ENCODE assay signal across 9 cellular contexts in genomic region chr22:37741312-37741795, GRCh38. TPM values are rescaled to one million over a fixed set of nuclear protein-coding genes. Genes with fewer than 3 reads are reported as not detected.
DNase-seq lines count a peak whose midpoint lies in the region; ATAC-seq, FAIRE-seq and TF ChIP-seq lines count a peak whose summit lies in the region.
"Had no signal": no experiment of that assay in that cellular context is flagged by ENCODE, and none has a peak within 500 bp of the region (broad histone marks: within the 10 kb centered on the region; RNA-seq: fewer than 3 reads in every experiment).

No MANE protein-coding gene starts in this region.

- H3K9me2 ChIP-seq in GM23248 (ENCODE audit: insufficient read depth), result no peaks in the 10 kb centered on the region

- H3K4me3 Mint-ChIP-seq in osteocyte (ENCODE audit: unreplicated experiment), result no peak overlapping the region

- H3K4me3 ChIP-seq in GM23248, result no peak overlapping the region
- H3K4me3 ChIP-seq: dorsolateral prefrontal cortex had no signal

- no peaks in the 10 kb centered on the region for H3K27me3 ChIP-seq in GM23248 (replicated peaks; ENCODE audit: insufficient read depth)

- no peaks in the 10 kb centered on the region for H3K36me3 Mint-ChIP-seq in osteocyte (ENCODE audit: unreplicated experiment)

- no peak for FAIRE-seq in GM12891 (lab: Jason Lieb, UNC)

- peaks cover 1% of the 10 kb centered on the region for H3K79me2 ChIP-seq in GM23248 (ENCODE audit: insufficient read depth)

- H3K9me3 Mint-ChIP-seq in osteocyte (ENCODE audit: unreplicated experiment), result no peaks in the 10 kb centered on the region

- peak overlapping the region; percentile 12 for H3K4me2 ChIP-seq in GM23248 (ENCODE audit: unreplicated experiment)

- TF ChIP-seq CTCF in osteocyte (IDR thresholded peaks at IDR 0.05), result no peak

- WGBS in GM23248 (ENCODE audit: low coverage in 1 of 2, low lambda C conversion rate in 2 of 2, missing lambda C conversion rate in 2 of 2), 2 experiments, result 10 to 12% methylated on average over 8 to 9 of the region's 9 CpGs

- peaks cover 48% of the 10 kb centered on the region for H3K4me1 ChIP-seq in GM23248 (ENCODE audit: insufficient read depth)

- no peaks in the 10 kb centered on the region for H3K36me3 ChIP-seq in GM23248 (ENCODE audit: low read depth)

- peak; percentile 96 for DNase-seq in GM23248
- DNase-seq in NOMO-1 treated with DMSO at 0.1 percent for 48 hours (lab: John Stamatoyannopoulos, UW; ENCODE audit: unreplicated experiment), result peak; percentile 82
- DNase-seq in fibroblast of gingiva (ENCODE audit: low read depth), result peak; percentile 95
- peak; percentile 91 for DNase-seq in osteocyte (ENCODE audit: extremely low spot score, unreplicated experiment)
- DNase-seq in NCI-H526 (lab: John Stamatoyannopoulos, UW), result no peak
- DNase-seq in HUDEP-2 (lab: John Stamatoyannopoulos, UW; ENCODE audit: unreplicated experiment in 76 of 76), result no peak
- no peak for DNase-seq in GM12891 (ENCODE audit: insufficient read length, low spot score)

- H3K9ac ChIP-seq in GM23248, result no peak overlapping the region

- no peak for TF ChIP-seq POLR2A in GM12891 (IDR thresholded peaks at IDR 0.05; ENCODE audit: low read depth, low read length)

- ATAC-seq in HG03045 (IDR thresholded peaks at IDR 0.05; ENCODE audit: unreplicated experiment), result no peak

- no peaks in the 10 kb centered on the region for H4K20me1 ChIP-seq in GM23248 (ENCODE audit: insufficient read depth)

- peaks cover 39% of the 10 kb centered on the region for H3F3A ChIP-seq in GM23248 (ENCODE audit: insufficient read depth)

- peak overlapping the region; percentile 44 for H3K27ac ChIP-seq in GM23248

- no peaks in the 10 kb centered on the region for H3K9me3 ChIP-seq in GM23248 (ENCODE audit: low read depth)

- H2AFZ ChIP-seq in GM23248, result no peak overlapping the region

- peaks cover 41% of the 10 kb centered on the region for H3K4me1 Mint-ChIP-seq in osteocyte (ENCODE audit: unreplicated experiment)

- in situ Hi-C loops in GM23248 (cut with MboI), result no loop called here

- H3K27ac Mint-ChIP-seq in osteocyte (ENCODE audit: unreplicated experiment), result peak overlapping the region; percentile 78

- H3K27me3 Mint-ChIP-seq in osteocyte (ENCODE audit: unreplicated experiment), result no peaks in the 10 kb centered on the region

TF ChIP-seq in GM12891, 5 proteins besides CTCF, POLR2A, EP300 and RAD21:
- TF ChIP-seq POU2F2 (IDR thresholded peaks at IDR 0.05; ENCODE audit: low read depth, low read length) (no peak), SPI1 (IDR thresholded peaks at IDR 0.05; ENCODE audit: low read depth, low read length) (no peak), PAX5 (IDR thresholded peaks at IDR 0.05; ENCODE audit: insufficient read depth, low read length, severe bottlenecking) (no peak), TAF1 (IDR thresholded peaks at IDR 0.05; ENCODE audit: low read depth, low read length) (no peak), POLR2AphosphoS5 (IDR thresholded peaks at IDR 0.05; ENCODE audit: low read depth, low read length) (no peak)

RNA-seq across cellular contexts. Expression of gene TRIOBP, which starts 44.5 kb away (rescaled TPM):
- 127 and 135 TPM in 2 replicates for total RNA-seq in GM23248 (2014; rRNA removed; shearing (Covaris generic))
- 123 and 130 TPM in 2 replicates for polyA plus RNA-seq in GM23248 (2016; fragmentation: Nextera tagmentation; extraction: Ambion mirVana)
- 103 and 105 TPM in 2 replicates for total RNA-seq in osteocyte
- polyA plus RNA-seq in GM12891 (2012; ENCODE audit: low read depth, missing spikeins), result 11.1 TPM

RNA-seq across cellular contexts. Expression of gene NOL12, which starts 55.2 kb away (rescaled TPM):
- 4.9 and 19.1 TPM in 2 replicates for total RNA-seq in GM23248 (2014; rRNA removed; shearing (Covaris generic))
- 24.9 and 25.1 TPM in 2 replicates for polyA plus RNA-seq in GM23248 (2016; fragmentation: Nextera tagmentation; extraction: Ambion mirVana)
- 18.5 and 22.7 TPM in 2 replicates for total RNA-seq in osteocyte
- polyA plus RNA-seq in GM12891 (2012; ENCODE audit: low read depth, missing spikeins), result 25.9 TPM

Comparison
In these comparisons a context has a peak if more than half of its experiments do, and no peak if none do; other contexts are left out.
1. DNase-seq: peak in GM23248 (single experiment), NOMO-1 treated with DMSO at 0.1 percent for 48 hours (single experiment), fibroblast of gingiva (single experiment) and osteocyte (single experiment); none in NCI-H526 (0 of 2), HUDEP-2 (0 of 76) and GM12891 (single experiment).